Comparison of ENCODE assay signal across 2 cellular contexts in genomic region chr13:40794414-40795368, GRCh38.
A peak's percentile ranks its signal among the peaks of the same experiment; 100 is the strongest.
TF ChIP-seq lines count a peak whose summit lies in the region.

No MANE protein-coding gene starts in this region.

TF ChIP-seq in liver, 16 proteins besides CTCF, POLR2A, EP300 and RAD21 (continued from another document):
- TF ChIP-seq MAX (IDR thresholded peaks at IDR 0.05) (peak; percentile 16), ATF3 (IDR thresholded peaks at IDR 0.05) (peak; percentile 41), RXRA (IDR thresholded peaks at IDR 0.05) (peak; percentile 74 to 81), SP1 (IDR thresholded peaks at IDR 0.05) (peak; percentile 84), HNF4G (IDR thresholded peaks at IDR 0.05) (peak; percentile 56), NR2F2 (IDR thresholded peaks at IDR 0.05) (peak; percentile 60), YY1 (IDR thresholded peaks at IDR 0.05) (peak; percentile 76), FOXA1 (IDR thresholded peaks at IDR 0.05) (peak; percentile 16), TAF1 (conservative IDR thresholded peaks at IDR 0.05) (peak; percentile 49), REST (IDR thresholded peaks at IDR 0.05) (peak; percentile 83), ZBTB33 (IDR thresholded peaks at IDR 0.05) (no peak), HNF4A (conservative IDR thresholded peaks at IDR 0.05) (peak; percentile 73 to 78), EGR1 (IDR thresholded peaks at IDR 0.05; ENCODE audit: low read depth in 2 of 2) (peak; percentile 81 to 89), JUND (IDR thresholded peaks at IDR 0.05) (peak in 1 of 2 donors; percentile 84)
TF ChIP-seq in liver: peak in this region for 14.

TF ChIP-seq in SK-N-SH, 30 proteins besides CTCF, POLR2A, EP300 and RAD21 (continued from another document):
- no peak for TF ChIP-seq REST (IDR thresholded peaks at IDR 0.05; ENCODE audit: low read depth, low read length)
- TF ChIP-seq ZBTB33 (IDR thresholded peaks at IDR 0.05; ENCODE audit: borderline replicate concordance, low read depth) = no peak
- no peak for TF ChIP-seq SMC3 (IDR thresholded peaks at IDR 0.05; ENCODE audit: low read depth, low read length)
- no peak for TF ChIP-seq SIN3A (IDR thresholded peaks at IDR 0.05; ENCODE audit: borderline replicate concordance, low read depth, low read length)
- TF ChIP-seq MXI1 (IDR thresholded peaks at IDR 0.05; ENCODE audit: low read depth, low read length) = no peak
- TF ChIP-seq MEF2A (IDR thresholded peaks at IDR 0.05; ENCODE audit: borderline replicate concordance, low read depth) = no peak
- TF ChIP-seq USF2 (IDR thresholded peaks at IDR 0.05; ENCODE audit: borderline replicate concordance, low read depth, low read length) = no peak
